34 cellular contexts compared by ENCODE assay signal in the genomic region with DNA sequence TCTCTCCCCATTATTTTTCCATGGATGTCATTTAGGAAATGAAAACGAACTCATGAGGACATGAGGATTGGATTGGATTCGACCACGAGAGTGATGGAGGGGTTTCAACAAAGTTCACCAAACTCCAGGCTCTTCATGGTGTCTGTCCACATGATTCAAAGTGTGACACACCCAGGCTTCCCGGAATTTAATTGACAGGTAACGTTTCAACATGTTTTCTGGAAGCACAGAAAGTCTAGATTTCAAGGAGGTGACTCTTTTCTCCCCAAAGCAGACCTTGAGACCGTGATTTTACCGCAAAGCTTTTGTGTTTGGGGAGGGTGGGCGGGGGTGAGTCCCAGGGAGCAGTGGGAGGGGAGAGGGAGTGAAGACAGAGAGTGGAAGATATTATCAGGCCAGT.
"Had no signal": no experiment of that assay in that cellular context is flagged by ENCODE, and none has a peak within 500 bp of the region (broad histone marks: within the 10 kb centered on the region; RNA-seq: fewer than 3 reads in every experiment).

No MANE protein-coding gene starts in this region.

- H3K27me3 ChIP-seq: brain microvascular endothelial cell, esophagus muscularis mucosa, gastroesophageal sphincter, heart right ventricle had no signal

- H3K36me3 ChIP-seq: brain microvascular endothelial cell had no signal

- ATAC-seq: activated CD4-positive, CD25-positive, alpha-beta regulatory T cell treated with anti-CD3 and anti-CD28 coated beads, Interleukin-2, amount 50 U/mL, for 24 hours; activated CD8-positive, alpha-beta memory T cell treated with anti-CD3 and anti-CD28 coated beads, Interleukin-2, amount 10 ng/mL, durations not matched to agents 7 days and 5 days; activated CD8-positive, alpha-beta T cell treated with anti-CD3 and anti-CD28 coated beads for 36 hours; activated T-cell treated with anti-CD3 and anti-CD28 coated beads, Interleukin-2, amount 50 U/mL, for 72 hours; gastroesophageal sphincter; heart right ventricle; T-helper 17 cell had no signal

- H3K27ac ChIP-seq: brain microvascular endothelial cell, esophagus muscularis mucosa, gastroesophageal sphincter, heart right ventricle, WERI-Rb-1 had no signal

- H3K4me3 ChIP-seq: esophagus muscularis mucosa, gastroesophageal sphincter, heart right ventricle had no signal

- DNase-seq: activated B cell treated with CpG ODN at 0.5 μM for 24 hours; activated CD4-positive, alpha-beta T cell treated with anti-CD3 and anti-CD28 coated beads for 48 hours; activated CD4-positive, alpha-beta T cell treated with anti-CD3 and anti-CD28 coated beads, Interleukin-2, amount 50 U/mL, for 1 hour; activated CD4-positive, alpha-beta T cell treated with anti-CD3 and anti-CD28 coated beads, Interleukin-2, amount 50 U/mL, for 48 hours; activated CD8-positive, alpha-beta memory T cell treated with anti-CD3 and anti-CD28 coated beads, Interleukin-2, amount 10 ng/mL, durations not matched to agents 7 days and 5 days; activated CD8-positive, alpha-beta memory T cell treated with anti-CD3 and anti-CD28 coated beads, Interleukin-2, amount 50 U/mL, for 48 hours; activated CD8-positive, alpha-beta T cell treated with anti-CD3 and anti-CD28 coated beads for 36 hours; activated gamma-delta T cell; activated naive CD4-positive, alpha-beta T cell; activated naive CD4-positive, alpha-beta T cell treated with anti-CD3 and anti-CD28 coated beads, Interleukin-2, amount 10 ng/mL, durations not matched to agents 7 days and 5 days; activated T-cell treated with anti-CD3 and anti-CD28 coated beads for 4 hours; activated T-cell treated with anti-CD3 and anti-CD28 coated beads, Interleukin-2, amount 50 U/mL, for 24 hours; activated T-cell treated with anti-CD3 and anti-CD28 coated beads, Interleukin-2, amount 50 U/mL, for 72 hours; amniotic stem cell; anterior cingulate cortex; brain microvascular endothelial cell; caudate nucleus; cortex of kidney; dermis blood vessel endothelial cell; effector CD4-positive, alpha-beta T cell; erythroblast; foreskin melanocyte; heart right ventricle; T-helper 1 cell; T-helper 17 cell; T1000; WERI-Rb-1 had no signal

- H3K9me3 ChIP-seq: esophagus muscularis mucosa, gastroesophageal sphincter, heart right ventricle had no signal

- FAIRE-seq: astrocyte, colon, endometrium, endothelial cell of umbilical vein had no signal
